Comparison of ENCODE assay signal across 12 cellular contexts in the genomic region with DNA sequence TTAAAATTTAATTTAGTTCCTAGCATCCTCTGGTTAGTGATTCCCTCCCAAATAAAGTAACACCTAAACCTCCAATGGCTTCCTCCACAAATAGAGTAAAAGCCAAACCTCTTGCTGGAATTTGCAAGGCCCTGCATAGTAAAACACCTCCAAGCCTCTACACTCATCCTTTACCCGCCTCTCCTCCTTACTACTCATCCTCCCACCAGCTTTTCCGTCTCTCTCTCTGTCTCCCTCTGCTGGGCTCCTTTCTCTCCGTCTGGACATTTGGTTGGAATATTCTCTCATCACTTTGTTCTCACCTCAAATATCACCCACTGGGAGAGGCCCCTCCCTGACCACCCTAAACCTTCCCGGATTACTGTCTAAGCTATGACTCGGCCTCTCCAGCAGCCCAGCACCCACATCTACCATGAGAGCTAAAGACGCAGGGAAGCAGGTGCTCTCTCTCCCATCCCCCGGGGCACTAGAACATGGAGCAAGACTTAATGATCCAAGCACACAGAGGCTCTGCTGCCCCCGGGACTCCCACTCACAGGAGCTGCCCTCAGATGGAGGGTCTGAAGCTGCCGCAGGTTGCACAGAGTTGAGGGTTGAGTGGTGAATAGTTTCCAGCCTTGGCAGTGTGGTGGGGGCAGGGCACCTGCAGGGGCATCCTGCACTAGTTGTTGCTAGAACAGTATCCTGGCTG.
DNase-seq lines count a peak whose midpoint lies in the region; ATAC-seq, FAIRE-seq and TF ChIP-seq lines count a peak whose summit lies in the region.
"Had no signal": no experiment of that assay in that cellular context is flagged by ENCODE, and none has a peak within 500 bp of the region (broad histone marks: within the 10 kb centered on the region; RNA-seq: fewer than 3 reads in every experiment).

No MANE protein-coding gene starts in this region.

- TF ChIP-seq POLR2A in GM12892 (IDR thresholded peaks at IDR 0.05; ENCODE audit: low read depth, low read length) (no peak), gastrocnemius medialis (IDR thresholded peaks at IDR 0.05) (no peak)

- no peak overlapping the region for H3K27ac ChIP-seq in gastrocnemius medialis
- H3K27ac ChIP-seq: BLaER1 had no signal

- no peaks in the 10 kb centered on the region for H3K9me3 ChIP-seq in gastrocnemius medialis
- H3K9me3 ChIP-seq: BLaER1 had no signal

- no peaks in the 10 kb centered on the region for H3K27me3 ChIP-seq in gastrocnemius medialis
- H3K27me3 ChIP-seq: BLaER1 had no signal

- no peaks in the 10 kb centered on the region for H3K36me3 ChIP-seq in gastrocnemius medialis
- H3K36me3 ChIP-seq: BLaER1 had no signal

- no peak for TF ChIP-seq CTCF in gastrocnemius medialis (IDR thresholded peaks at IDR 0.05 in 4 of 5, conservative IDR thresholded peaks at IDR 0.05 in 1 of 5)

- DNase-seq in NCI-H82 (lab: John Stamatoyannopoulos, UW), result peak; percentile 57
- no peak for DNase-seq in NCI-H82 treated with DMSO at 0.1 percent for 48 hours (lab: John Stamatoyannopoulos, UW; ENCODE audit: unreplicated experiment)
- DNase-seq in NCI-H748 treated with DMSO at 0.1 percent for 48 hours (lab: John Stamatoyannopoulos, UW), result peak; percentile 17
- peak; percentile 56 for DNase-seq in dermis blood vessel endothelial cell
- DNase-seq in putamen (ENCODE audit: low spot score), result peak; percentile 15
- DNase-seq in GM12892 (ENCODE audit: insufficient read length), result no peak
- no peak for DNase-seq in H4 (ENCODE audit: low spot score)
- DNase-seq in gastrocnemius medialis, result no peak
- DNase-seq: activated effector memory CD4-positive, alpha-beta T cell treated with Interleukin-2 at 50 U/mL for 16 hours; GOT3; NCI-H2081 had no signal

- no peak overlapping the region for H3K4me3 ChIP-seq in gastrocnemius medialis
- H3K4me3 ChIP-seq: BLaER1 had no signal

- intact Hi-C loops in gastrocnemius medialis (cut with DNase I; ENCODE audit: low total_unique reads), result no loop called here

- in situ Hi-C loops in gastrocnemius medialis (cut with MboI; ENCODE audit: low sequenced_read_pairs in 4 of 4), result no loop called here

- no peak for FAIRE-seq in GM12892 (lab: Jason Lieb, UNC)

- no peak for ATAC-seq in gastrocnemius medialis

- H3K4me1 ChIP-seq in gastrocnemius medialis, result no peaks in the 10 kb centered on the region

Comparison
In these comparisons a context has a peak if more than half of its experiments do, and no peak if none do; other contexts are left out.
1. DNase-seq: peak in NCI-H82 (single experiment), NCI-H748 treated with DMSO at 0.1 percent for 48 hours (single experiment), dermis blood vessel endothelial cell (single experiment) and putamen (single experiment); none in NCI-H82 treated with DMSO at 0.1 percent for 48 hours (single experiment), GM12892 (single experiment), H4 (single experiment) and gastrocnemius medialis (0 of 2).